ENCODE assay signal across 1 cellular context in the genomic region with DNA sequence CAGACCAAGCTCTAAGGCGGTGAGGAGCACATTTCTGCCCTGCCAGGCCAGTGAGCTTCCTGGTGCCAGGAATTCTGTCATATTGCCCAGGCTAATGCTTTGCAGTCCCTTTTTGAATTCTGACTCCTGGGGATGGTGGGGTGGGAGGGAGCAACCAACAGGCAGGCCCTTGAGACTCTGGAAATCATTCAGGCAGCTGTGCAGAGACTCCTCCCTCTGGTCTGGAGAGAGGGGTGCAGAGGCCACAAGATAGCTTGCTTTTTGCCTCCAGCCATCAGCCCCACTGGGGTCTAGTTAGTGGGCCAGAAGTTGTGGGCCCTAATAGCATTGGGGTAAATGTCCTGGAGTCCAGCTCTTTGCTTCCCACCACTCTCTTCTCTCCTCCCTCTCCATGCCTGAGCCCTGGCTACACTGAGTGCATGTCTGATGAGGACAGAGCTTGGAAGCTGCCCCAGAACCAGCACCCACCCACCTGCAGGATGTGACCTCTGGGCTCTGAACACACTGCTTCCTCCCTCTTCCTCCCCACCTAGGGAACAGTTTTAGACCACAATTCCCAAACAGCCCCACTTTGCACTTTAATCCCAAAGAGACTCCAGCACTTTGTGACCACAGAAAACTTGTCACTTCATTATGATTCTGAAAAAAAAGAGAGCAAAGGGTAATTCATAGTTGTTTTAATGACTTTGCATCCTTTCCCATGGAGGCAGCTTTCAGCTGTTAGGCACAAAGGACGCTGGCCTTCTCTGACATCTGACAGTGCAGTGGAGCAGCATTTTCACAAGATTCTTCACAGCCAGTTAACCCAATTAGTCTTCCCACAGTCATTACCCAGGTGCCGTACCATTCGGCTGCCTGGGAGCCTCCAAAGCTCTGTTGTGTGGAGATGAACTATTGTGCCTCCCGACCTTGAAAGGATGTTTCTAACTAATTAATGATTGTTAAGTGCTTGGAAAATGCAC.
TF ChIP-seq lines count a peak whose summit lies in the region.

No MANE protein-coding gene starts in this region.

TF ChIP-seq in neural cell, 6 proteins besides CTCF, POLR2A, EP300 and RAD21 (continued from another document):
- TF ChIP-seq, protein P1, sequence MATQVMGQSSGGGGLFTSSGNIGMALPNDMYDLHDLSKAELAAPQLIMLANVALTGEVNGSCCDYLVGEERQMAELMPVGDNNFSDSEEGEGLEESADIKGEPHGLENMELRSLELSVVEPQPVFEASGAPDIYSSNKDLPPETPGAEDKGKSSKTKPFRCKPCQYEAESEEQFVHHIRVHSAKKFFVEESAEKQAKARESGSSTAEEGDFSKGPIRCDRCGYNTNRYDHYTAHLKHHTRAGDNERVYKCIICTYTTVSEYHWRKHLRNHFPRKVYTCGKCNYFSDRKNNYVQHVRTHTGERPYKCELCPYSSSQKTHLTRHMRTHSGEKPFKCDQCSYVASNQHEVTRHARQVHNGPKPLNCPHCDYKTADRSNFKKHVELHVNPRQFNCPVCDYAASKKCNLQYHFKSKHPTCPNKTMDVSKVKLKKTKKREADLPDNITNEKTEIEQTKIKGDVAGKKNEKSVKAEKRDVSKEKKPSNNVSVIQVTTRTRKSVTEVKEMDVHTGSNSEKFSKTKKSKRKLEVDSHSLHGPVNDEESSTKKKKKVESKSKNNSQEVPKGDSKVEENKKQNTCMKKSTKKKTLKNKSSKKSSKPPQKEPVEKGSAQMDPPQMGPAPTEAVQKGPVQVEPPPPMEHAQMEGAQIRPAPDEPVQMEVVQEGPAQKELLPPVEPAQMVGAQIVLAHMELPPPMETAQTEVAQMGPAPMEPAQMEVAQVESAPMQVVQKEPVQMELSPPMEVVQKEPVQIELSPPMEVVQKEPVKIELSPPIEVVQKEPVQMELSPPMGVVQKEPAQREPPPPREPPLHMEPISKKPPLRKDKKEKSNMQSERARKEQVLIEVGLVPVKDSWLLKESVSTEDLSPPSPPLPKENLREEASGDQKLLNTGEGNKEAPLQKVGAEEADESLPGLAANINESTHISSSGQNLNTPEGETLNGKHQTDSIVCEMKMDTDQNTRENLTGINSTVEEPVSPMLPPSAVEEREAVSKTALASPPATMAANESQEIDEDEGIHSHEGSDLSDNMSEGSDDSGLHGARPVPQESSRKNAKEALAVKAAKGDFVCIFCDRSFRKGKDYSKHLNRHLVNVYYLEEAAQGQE (IDR thresholded peaks at IDR 0.05; ENCODE audit: borderline replicate concordance) = no peak
